Comparison of ENCODE assay signal across 8 cellular contexts in the genomic region with DNA sequence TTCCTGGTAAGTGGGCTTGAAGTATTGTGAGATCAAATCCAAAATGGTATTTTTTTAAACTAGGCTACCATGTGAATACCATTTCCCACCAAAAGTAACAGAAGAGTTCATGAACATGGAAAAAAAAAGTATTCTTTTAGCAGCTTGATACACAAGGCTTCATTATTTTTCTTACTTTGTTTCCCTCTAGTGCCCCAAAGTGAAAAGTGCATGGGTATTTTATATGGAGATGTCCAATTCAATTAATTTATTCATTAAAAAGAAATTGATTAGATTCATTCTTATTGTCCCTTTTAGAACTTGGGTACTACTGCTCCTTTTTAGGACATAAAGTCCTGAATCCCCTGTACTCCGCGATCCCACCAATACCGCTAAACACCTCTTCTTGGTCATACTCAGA. TPM values are rescaled to one million over a fixed set of nuclear protein-coding genes. Genes with fewer than 3 reads are reported as not detected.
A peak's percentile ranks its signal among the peaks of the same experiment; 100 is the strongest.
DNase-seq lines count a peak whose midpoint lies in the region; ATAC-seq and TF ChIP-seq lines count a peak whose summit lies in the region.

No MANE protein-coding gene starts in this region.

- DNase-seq in NCI-H1694 treated with DMSO at 0.1 percent for 48 hours (lab: John Stamatoyannopoulos, UW) (peak; percentile 31), NCI-H1694 (lab: John Stamatoyannopoulos, UW) (no peak), OCI-M1 (lab: John Stamatoyannopoulos, UW) (peak; percentile 47), epithelial cell of proximal tubule (ENCODE audit: low read depth) (no peak), sciatic nerve (ENCODE audit: low spot score) (no peak), nucleus accumbens (lab: John Stamatoyannopoulos, UW) (no peak)
- DNase-seq in central memory CD4-positive, alpha-beta T cell, result no peak

- TF ChIP-seq CTCF in epithelial cell of proximal tubule (conservative IDR thresholded peaks at IDR 0.05; ENCODE audit: low read depth, low read length), result peak; percentile 37

- no peak overlapping the region for H3K4me3 ChIP-seq in epithelial cell of proximal tubule (ENCODE audit: low read depth, low read length)

- intact Hi-C loops in sciatic nerve (cut with DNase I), result no loop called here

- ATAC-seq in sciatic nerve (peak; percentile 64), GM18502 (IDR thresholded peaks at IDR 0.05; ENCODE audit: poor library complexity, unreplicated experiment) (no peak)

RNA-seq across cellular contexts. Expression of gene SCEL, which starts 28.6 kb away (rescaled TPM):
- total RNA-seq in epithelial cell of proximal tubule (4.8 and 8.5 TPM in 2 replicates), sciatic nerve (0.09 TPM)

Comparison
In these comparisons a context has a peak if more than half of its experiments do, and no peak if none do; other contexts are left out.
1. DNase-seq: peak in NCI-H1694 treated with DMSO at 0.1 percent for 48 hours (single experiment) and OCI-M1 (single experiment); none in NCI-H1694 (single experiment), epithelial cell of proximal tubule (single experiment), sciatic nerve (single experiment), nucleus accumbens (0 of 56) and central memory CD4-positive, alpha-beta T cell (single experiment).